In the genomic region with DNA sequence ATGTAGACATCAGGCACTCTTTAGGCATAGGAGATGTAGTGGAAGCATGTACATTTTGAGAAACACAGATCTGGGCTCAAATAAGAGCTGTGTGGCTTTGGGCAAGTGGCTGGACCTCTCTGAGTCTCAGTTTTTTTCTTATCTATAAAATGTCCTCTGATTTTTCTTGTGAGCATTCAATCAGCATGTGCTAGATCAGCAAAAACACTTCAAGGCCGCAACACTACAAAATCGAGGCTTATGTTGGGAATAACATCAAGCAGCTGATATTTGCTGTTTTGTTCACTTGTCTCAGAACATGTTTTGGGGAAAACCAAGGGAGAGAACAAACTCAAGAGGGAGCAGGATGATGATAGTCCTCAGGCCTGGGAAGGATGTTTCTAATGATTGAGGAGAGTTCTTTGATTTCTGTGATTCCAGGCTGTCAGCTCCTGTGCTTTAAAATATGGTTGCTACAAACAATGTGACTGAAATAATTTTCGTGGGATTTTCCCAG, we compare ENCODE assay signal across 39 cellular contexts. TPM values are rescaled to one million over a fixed set of nuclear protein-coding genes. Genes with fewer than 3 reads are reported as not detected.
"Had no signal": no experiment of that assay in that cellular context is flagged by ENCODE, and none has a peak within 500 bp of the region (broad histone marks: within the 10 kb centered on the region; RNA-seq: fewer than 3 reads in every experiment).

A gene with protein sequence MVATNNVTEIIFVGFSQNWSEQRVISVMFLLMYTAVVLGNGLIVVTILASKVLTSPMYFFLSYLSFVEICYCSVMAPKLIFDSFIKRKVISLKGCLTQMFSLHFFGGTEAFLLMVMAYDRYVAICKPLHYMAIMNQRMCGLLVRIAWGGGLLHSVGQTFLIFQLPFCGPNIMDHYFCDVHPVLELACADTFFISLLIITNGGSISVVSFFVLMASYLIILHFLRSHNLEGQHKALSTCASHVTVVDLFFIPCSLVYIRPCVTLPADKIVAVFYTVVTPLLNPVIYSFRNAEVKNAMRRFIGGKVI (plus strand): TSS at position 446 of the 496 bp plus-strand sequence. CDS start 0 bp downstream, at position 446.

- H3K27me3 ChIP-seq: MG63 had no signal

- DNase-seq: Karpas-422, Kasumi-1, MG63, MM.1S, MV-4-11, NCI-H1048, NCI-H1092, NCI-H1092 treated with DMSO at 0.1 percent for 48 hours, NCI-H1105, NCI-H1105 treated with DMSO at 0.1 percent for 48 hours, NCI-H1417, NCI-H1417 treated with DMSO at 0.1 percent for 48 hours, NCI-H1436, NCI-H1436 treated with DMSO at 0.1 percent for 48 hours, NCI-H146, NCI-H1694, NCI-H1694 treated with DMSO at 0.1 percent for 48 hours, NCI-H187, NCI-H187 treated with DMSO at 0.1 percent for 48 hours, NCI-H1930, NCI-H2029, NCI-H2029 treated with DMSO at 0.1 percent for 48 hours, NCI-H2081, NCI-H2081 treated with DMSO at 0.1 percent for 48 hours, NCI-H2107, NCI-H2171, NCI-H2171 treated with DMSO at 0.1 percent for 48 hours, NCI-H2227 treated with DMSO at 0.1 percent for 48 hours, NCI-H226, NCI-H345, NCI-H446, NCI-H446 treated with DMSO at 0.1 percent for 48 hours, NCI-H510A, NCI-H510A treated with DMSO at 0.1 percent for 48 hours, NCI-H524 had no signal

- H3K4me3 ChIP-seq: MG63 had no signal

- H3K9me3 ChIP-seq: MG63 had no signal

- H3K36me3 ChIP-seq: MG63 had no signal

RNA-seq across cellular contexts. Expression of the gene that starts here (rescaled TPM):
- total RNA-seq: LHCN-M2, M059J, MCF 10A, NCI-H460 had no signal
